29 cellular contexts compared by ENCODE assay signal in the genomic region with DNA sequence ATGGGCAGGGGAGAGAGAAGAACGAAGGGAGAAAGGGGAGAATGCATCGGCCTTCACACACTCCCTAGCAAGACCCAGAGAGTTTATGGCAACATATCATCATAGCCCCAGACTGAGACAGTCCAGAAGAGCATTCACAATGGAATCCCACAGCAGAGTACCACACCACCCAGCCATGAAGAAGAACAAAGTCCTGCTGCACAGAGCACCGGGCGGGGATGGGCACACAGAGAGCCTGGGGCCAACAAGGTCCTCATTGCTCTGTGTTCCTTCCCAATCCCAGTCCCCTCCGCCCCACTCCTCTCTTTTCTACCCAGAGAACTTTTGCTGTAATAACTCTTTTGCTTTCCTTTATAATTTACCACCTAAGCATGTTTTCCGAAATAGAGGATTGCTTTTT.
"Had no signal": no experiment of that assay in that cellular context is flagged by ENCODE, and none has a peak within 500 bp of the region (broad histone marks: within the 10 kb centered on the region; RNA-seq: fewer than 3 reads in every experiment).

No MANE protein-coding gene starts in this region.

- H3K27me3 ChIP-seq: right atrium auricular region, right lobe of liver, tibial artery had no signal

- H3K4me3 Mint-ChIP-seq: immature natural killer cell; mesothelial cell of epicardium; nephron; neural crest cell; stimulated activated naive CD8-positive, alpha-beta T cell treated with anti-CD3 and anti-CD28 coated beads, Interleukin-15, Interleukin-2, amounts not matched to agents 100 ng/mL and 50 ng/mL, for 24 hours had no signal

- H3K4me3 ChIP-seq: left lung, lower lobe of right lung, right atrium auricular region, right lobe of liver, suprapubic skin, thoracic aorta, tibial artery, upper lobe of right lung had no signal

- H3K36me3 Mint-ChIP-seq: immature natural killer cell, mesothelial cell of epicardium, naive B cell had no signal

- H3K27ac Mint-ChIP-seq: immature natural killer cell; mesothelial cell of epicardium; nephron; stimulated activated naive CD8-positive, alpha-beta T cell treated with anti-CD3 and anti-CD28 coated beads, Interleukin-15, Interleukin-2, amounts not matched to agents 100 ng/mL and 50 ng/mL, for 24 hours had no signal

- ATAC-seq: left colon, left lung, lower lobe of right lung, right lobe of liver, upper lobe of right lung had no signal

- H3K9me3 Mint-ChIP-seq: immature natural killer cell; neural crest cell; stimulated activated naive CD8-positive, alpha-beta T cell treated with anti-CD3 and anti-CD28 coated beads, Interleukin-15, Interleukin-2, amounts not matched to agents 100 ng/mL and 50 ng/mL, for 24 hours had no signal

- H3K4me1 Mint-ChIP-seq: immature natural killer cell, mesothelial cell of epicardium, naive B cell, nephron, neural crest cell had no signal

- FAIRE-seq: islet of Langerhans, kidney, urothelium cell line had no signal

- H3K36me3 ChIP-seq: left lung, lower lobe of right lung, neutrophil, right atrium auricular region, right lobe of liver, suprapubic skin, thoracic aorta, tibial artery, upper lobe of right lung had no signal

- DNase-seq: hypothalamus; immature natural killer cell; kidney; left colon; left lung; lower lobe of right lung; mammary epithelial cell; mesendoderm; naive B cell; occipital lobe; right lobe of liver; stimulated activated CD4-positive, alpha-beta T cell treated with anti-CD3 and anti-CD28 coated beads, Interleukin-12 subunit alpha, Interleukin-12 subunit beta, amount 100 ng/mL, for 4 hours; stimulated activated CD4-positive, alpha-beta T cell treated with anti-CD3 and anti-CD28 coated beads, Interleukin-15, amount 100 ng/mL, for 24 hours; stimulated activated CD4-positive, alpha-beta T cell treated with anti-CD3 and anti-CD28 coated beads, Interleukin-2, amount 100 ng/mL, for 24 hours; stimulated activated CD4-positive, alpha-beta T cell treated with anti-CD3 and anti-CD28 coated beads, Interleukin-4, amount 100 ng/mL, for 1 hour; stimulated activated naive CD4-positive, alpha-beta T cell; tibial artery; trophoblast cell had no signal
